ENCODE assay signal across 37 cellular contexts in the genomic region with DNA sequence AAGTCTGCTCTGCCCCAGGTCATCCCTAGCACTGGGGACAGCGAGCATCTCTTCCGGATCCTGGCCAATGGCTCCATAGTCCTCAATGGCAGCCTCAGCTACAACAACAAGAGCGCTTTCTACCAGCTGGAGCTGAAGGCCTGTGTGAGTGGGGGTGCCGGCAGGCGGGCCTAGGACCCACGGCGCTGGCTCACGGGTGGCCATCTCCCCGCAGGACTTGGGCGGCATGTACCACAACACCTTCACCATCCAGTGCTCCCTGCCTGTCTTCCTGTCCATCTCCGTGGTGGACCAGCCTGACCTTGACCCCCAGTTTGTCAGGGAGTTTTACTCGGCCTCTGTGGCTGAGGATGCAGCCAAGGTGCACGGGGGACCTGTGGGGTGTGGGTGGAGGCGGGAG. TPM values are rescaled to one million over a fixed set of nuclear protein-coding genes. Genes with fewer than 3 reads are reported as not detected.
"Had no signal": no experiment of that assay in that cellular context is flagged by ENCODE, and none has a peak within 500 bp of the region (broad histone marks: within the 10 kb centered on the region; RNA-seq: fewer than 3 reads in every experiment).

No MANE protein-coding gene starts in this region.

- H3K4me2 ChIP-seq: KMS-11 had no signal

- H3K4me3 ChIP-seq: MG63 had no signal

- H3K9me3 ChIP-seq: MG63 had no signal

- DNase-seq: Kasumi-1, KG1, MG63, MM.1S, MV-4-11, NCI-H1048, NCI-H1092, NCI-H1092 treated with DMSO at 0.1 percent for 48 hours, NCI-H1105, NCI-H1105 treated with DMSO at 0.1 percent for 48 hours, NCI-H1417, NCI-H1417 treated with DMSO at 0.1 percent for 48 hours, NCI-H1436, NCI-H1436 treated with DMSO at 0.1 percent for 48 hours, NCI-H146, NCI-H1694, NCI-H1694 treated with DMSO at 0.1 percent for 48 hours, NCI-H187, NCI-H187 treated with DMSO at 0.1 percent for 48 hours, NCI-H1930, NCI-H2029, NCI-H2029 treated with DMSO at 0.1 percent for 48 hours, NCI-H2081, NCI-H2081 treated with DMSO at 0.1 percent for 48 hours, NCI-H2107, NCI-H2171, NCI-H2171 treated with DMSO at 0.1 percent for 48 hours, NCI-H2227 treated with DMSO at 0.1 percent for 48 hours, NCI-H345, NCI-H446, NCI-H446 treated with DMSO at 0.1 percent for 48 hours, NCI-H510A had no signal

- H3K36me3 ChIP-seq: MG63 had no signal

- H3K27ac ChIP-seq: KMS-11 had no signal

- H3K9ac ChIP-seq: KMS-11 had no signal

RNA-seq across cellular contexts. Expression of a gene that starts 25.9 kb away (rescaled TPM):
- total RNA-seq: LHCN-M2, M059J, NCI-H460 had no signal

RNA-seq across cellular contexts. Expression of a gene that starts 55.3 kb away (rescaled TPM):
- total RNA-seq: M059J, MCF 10A had no signal

RNA-seq across cellular contexts. Expression of a gene that starts 55.4 kb away (rescaled TPM):
- total RNA-seq: LHCN-M2, M059J, MCF 10A, NCI-H460 had no signal
